ENCODE assay signal across 19 cellular contexts in the genomic region with DNA sequence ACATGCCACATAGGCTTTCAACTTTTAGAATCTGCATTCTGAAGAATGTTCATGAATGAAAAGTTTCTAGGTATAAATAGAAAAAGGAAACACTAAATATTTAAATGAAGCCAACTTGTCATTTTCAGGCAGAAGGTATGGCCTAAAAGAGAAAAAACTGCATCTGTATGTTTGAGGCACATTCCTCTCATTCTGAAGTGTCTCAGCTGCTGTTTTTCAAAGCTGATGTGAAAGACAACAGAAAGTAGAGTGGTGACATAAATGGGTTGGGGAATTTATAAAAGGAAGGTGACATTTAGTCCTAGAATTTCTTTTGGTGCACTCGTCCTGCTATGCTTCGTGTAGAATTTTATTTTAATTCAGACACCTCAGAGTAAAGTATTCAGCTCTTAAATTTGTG.
"Had no signal": no experiment of that assay in that cellular context is flagged by ENCODE, and none has a peak within 500 bp of the region (broad histone marks: within the 10 kb centered on the region; RNA-seq: fewer than 3 reads in every experiment).

No MANE protein-coding gene starts in this region.

- FAIRE-seq: colon, keratinocyte had no signal

- H3K4me3 ChIP-seq: esophagus muscularis mucosa, gastroesophageal sphincter, left ventricle myocardium inferior, lower lobe of right lung, right atrium auricular region, sigmoid colon had no signal

- DNase-seq: effector memory CD8-positive, alpha-beta T cell; foreskin fibroblast; glutamatergic neuron; immature natural killer cell; left ventricle myocardium inferior; lower lobe of right lung; naive thymus-derived CD4-positive, alpha-beta T cell; nephron progenitor cell; posterior cingulate gyrus; sigmoid colon; small intestine; stimulated activated CD4-positive, alpha-beta T cell treated with anti-CD3 and anti-CD28 coated beads, Interleukin-12 subunit alpha, Interleukin-12 subunit beta, amount 100 ng/mL, for 4 hours; stimulated activated CD4-positive, alpha-beta T cell treated with anti-CD3 and anti-CD28 coated beads, Interleukin-2, amount 100 ng/mL, for 48 hours; stimulated activated naive CD4-positive, alpha-beta T cell treated with Interleukin-2 at 50 U/mL for 16 hours had no signal
